ENCODE assay signal across 9 cellular contexts in genomic region chr20:41738584-41739193, GRCh38.
A peak's percentile ranks its signal among the peaks of the same experiment; 100 is the strongest.
DNase-seq lines count a peak whose midpoint lies in the region; ATAC-seq and TF ChIP-seq lines count a peak whose summit lies in the region.
"Had no signal": no experiment of that assay in that cellular context is flagged by ENCODE, and none has a peak within 500 bp of the region (broad histone marks: within the 10 kb centered on the region; RNA-seq: fewer than 3 reads in every experiment).

No MANE protein-coding gene starts in this region.

- no peaks in the 10 kb centered on the region for H3K9me2 ChIP-seq in OCI-LY7 (ENCODE audit: insufficient read depth, low read length)

- CTCF ChIA-PET in OCI-LY7 (lab: Charles Lee; ENCODE audit: unreplicated experiment) = no interaction called here

- intact Hi-C loops in OCI-LY7 (cut with micrococcal nuclease; ENCODE audit: unreplicated experiment) = loop anchor here (5.0 to 10.0 kb wide), 4 partner anchors 279 to 1669 kb away; partner anchors contain the start of gene PTPRT

- no peaks in the 10 kb centered on the region for H3K9me3 ChIP-seq in OCI-LY7 (ENCODE audit: low read length)

- H3K4me3 ChIP-seq in OCI-LY7 (ENCODE audit: low read depth, low read length, poor library complexity, severe bottlenecking) = no peak overlapping the region
- H3K4me3 ChIP-seq: BLaER1 treated with 17β-estradiol and CSF1 and Interleukin-3, amounts not matched to agents 10 nM and 100 nM had no signal

- H3K79me2 ChIP-seq in OCI-LY7 (ENCODE audit: insufficient read depth, low read depth, low read length) = no peaks in the 10 kb centered on the region

- no peaks in the 10 kb centered on the region for H4K20me1 ChIP-seq in OCI-LY7 (ENCODE audit: insufficient read depth, low read length)
- H4K20me1 ChIP-seq: BLaER1 treated with 17β-estradiol and CSF1 and Interleukin-3, amounts not matched to agents 10 nM and 100 nM had no signal

- H3K36me3 ChIP-seq in OCI-LY7 (ENCODE audit: insufficient read depth, low read length) = no peaks in the 10 kb centered on the region
- H3K36me3 ChIP-seq: BLaER1 treated with 17β-estradiol and CSF1 and Interleukin-3, amounts not matched to agents 10 nM and 100 nM had no signal

- no TSS peak for BruUV-seq in OCI-LY7 (replicated peaks; lab: Mats Ljungman, UMichigan)

- no peak overlapping the region for H2AFZ ChIP-seq in OCI-LY7 (ENCODE audit: low read length)

- H3K27ac ChIP-seq in OCI-LY7 (ENCODE audit: low read depth, low read length, poor library complexity, severe bottlenecking) = no peak overlapping the region
- H3K27ac ChIP-seq: BLaER1 treated with 17β-estradiol and CSF1 and Interleukin-3, amounts not matched to agents 10 nM and 100 nM had no signal

- H3K4me2 ChIP-seq in OCI-LY7 (ENCODE audit: low read length) = no peak overlapping the region
- H3K4me2 ChIP-seq: BLaER1 treated with 17β-estradiol and CSF1 and Interleukin-3, amounts not matched to agents 10 nM and 100 nM had no signal

- no peaks in the 10 kb centered on the region for H3K4me1 ChIP-seq in OCI-LY7 (ENCODE audit: insufficient read depth, low read length, poor library complexity, severe bottlenecking)

- POLR2A ChIA-PET in OCI-LY7 (lab: Charles Lee) = no interaction called here

- peak; percentile 10 for DNase-seq in DMS79 treated with DMSO at 0.1 percent for 48 hours (lab: John Stamatoyannopoulos, UW)
- DNase-seq in DMS79 (lab: John Stamatoyannopoulos, UW) = no peak
- DNase-seq in HuH-7 (ENCODE audit: low spot score) = peak; percentile 40
- DNase-seq in OCI-LY7 (ENCODE audit: low spot score) = peak; percentile 58
- peak in 34 of 56 donors; percentile 7 to 67 (median 22) for DNase-seq in amygdala (lab: John Stamatoyannopoulos, UW)
- DNase-seq in hypothalamus (lab: John Stamatoyannopoulos, UW) = peak in 37 of 51 donors; percentile 2 to 71 (median 23)
- peak; percentile 2 for DNase-seq in smooth muscle cell of the brain vasculature (ENCODE audit: low read depth, low spot score)

- no peak for ATAC-seq in HG03565 (IDR thresholded peaks at IDR 0.05; ENCODE audit: unreplicated experiment)

- TF ChIP-seq CTCF in OCI-LY7 (conservative IDR thresholded peaks at IDR 0.05; ENCODE audit: low read length) = peak; percentile 96
